In genomic region chr18:50461251-50461650, GRCh38 we compare ENCODE assay signal across 16 cellular contexts.
"Had no signal": no experiment of that assay in that cellular context is flagged by ENCODE, and none has a peak within 500 bp of the region (broad histone marks: within the 10 kb centered on the region; RNA-seq: fewer than 3 reads in every experiment).

No MANE protein-coding gene starts in this region.

- DNase-seq: colonic mucosa; cortex of kidney; effector CD4-positive, alpha-beta T cell; effector memory CD4-positive, alpha-beta T cell; foreskin keratinocyte; glutamatergic neuron; heart right ventricle; hippocampal formation; left cardiac atrium; left lung; left ventricle myocardium superior; lower lobe of right lung; mesenchymal stem cell; mucosa of descending colon; naive B cell; naive thymus-derived CD8-positive, alpha-beta T cell had no signal
